8 cellular contexts compared by ENCODE assay signal in the genomic region with DNA sequence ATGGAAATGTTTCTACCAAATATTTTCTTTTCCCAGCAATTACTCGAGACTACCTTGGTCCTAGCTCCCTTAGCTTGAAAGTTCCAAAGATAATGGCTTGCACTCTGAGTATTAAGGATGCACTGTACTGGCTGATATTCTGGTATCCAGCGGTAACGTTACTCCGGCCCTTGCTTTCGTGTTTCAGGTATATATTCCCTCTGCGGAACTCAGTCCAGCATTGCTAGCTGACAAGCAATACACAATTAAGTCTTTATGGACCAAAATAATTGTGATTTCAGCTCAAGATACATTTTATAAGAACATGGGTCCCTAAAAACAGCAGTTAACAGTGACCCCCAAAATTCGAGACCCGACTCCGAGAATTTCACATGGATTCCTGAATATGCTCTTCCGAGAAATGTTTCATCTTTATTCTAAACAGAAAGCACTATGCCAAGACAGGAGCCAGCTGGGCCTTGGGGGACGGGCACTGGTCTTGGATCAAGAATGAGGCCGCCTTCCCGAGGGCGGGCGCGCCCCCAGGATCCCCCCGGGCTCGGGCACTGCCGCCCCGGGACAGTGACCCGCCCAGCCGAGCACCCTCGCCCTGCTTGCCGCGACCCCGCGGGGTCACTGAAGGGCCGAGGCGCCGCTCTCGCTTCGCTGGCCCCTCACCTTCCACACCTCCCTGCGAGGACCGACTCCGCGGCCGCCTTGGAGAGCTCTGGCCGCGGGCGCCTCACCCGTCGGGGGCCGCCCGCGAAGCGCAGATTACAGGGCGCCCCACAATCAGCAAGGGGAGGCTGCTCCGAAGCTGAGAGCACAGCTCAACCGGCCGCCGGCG.
DNase-seq lines count a peak whose midpoint lies in the region; ATAC-seq and TF ChIP-seq lines count a peak whose summit lies in the region.

No MANE protein-coding gene starts in this region.

- TF ChIP-seq CTCF in NB4 (IDR thresholded peaks at IDR 0.05; ENCODE audit: low read depth, low read length): no peak

- H3K4me1 ChIP-seq in adipocyte (ENCODE audit: control insufficient read depth, insufficient read depth, low read length): peaks cover 33% of the 10 kb centered on the region

- peak overlapping the region; percentile 95 for H3K9ac ChIP-seq in adipocyte (ENCODE audit: low read length)

- no peaks in the 10 kb centered on the region for H3K27me3 ChIP-seq in adipocyte (replicated peaks; ENCODE audit: control insufficient read depth, insufficient read depth, low read length)

- no peaks in the 10 kb centered on the region for H3K9me3 ChIP-seq in adipocyte (ENCODE audit: control insufficient read depth, low read length)

- no peak for TF ChIP-seq POLR2A in NB4 (IDR thresholded peaks at IDR 0.05; ENCODE audit: extremely low read depth, insufficient read length)

- ATAC-seq in GM21619 (IDR thresholded peaks at IDR 0.05; ENCODE audit: unreplicated experiment): peak; percentile 11
- ATAC-seq in HG03520 (IDR thresholded peaks at IDR 0.05; ENCODE audit: unreplicated experiment): no peak

- peak; percentile 20 for DNase-seq in DMS53 treated with DMSO at 0.1 percent for 48 hours (lab: John Stamatoyannopoulos, UW; ENCODE audit: unreplicated experiment)
- DNase-seq in NB4 (ENCODE audit: low read depth): peak; percentile 9
- peak; percentile 69 for DNase-seq in adipocyte (ENCODE audit: low read depth)
- DNase-seq in hepatic stellate cell (ENCODE audit: low spot score): peak; percentile 54
- peak; percentile 87 for DNase-seq in retina
- no peak for DNase-seq in D341Med (ENCODE audit: low spot score)

- H3K36me3 ChIP-seq in adipocyte (ENCODE audit: control insufficient read depth, insufficient read depth, low read length, severe bottlenecking): peaks cover 9% of the 10 kb centered on the region

- H3K4me3 ChIP-seq in NB4 (ENCODE audit: low read depth, low read length) (peak overlapping the region; percentile 92), adipocyte (ENCODE audit: low read length) (peak overlapping the region; percentile 89)
